ENCODE assay signal across 27 cellular contexts in genomic region chr22:23818541-23818940, GRCh38. TPM values are rescaled to one million over a fixed set of nuclear protein-coding genes. Genes with fewer than 3 reads are reported as not detected.
"Had no signal": no experiment of that assay in that cellular context is flagged by ENCODE, and none has a peak within 500 bp of the region (broad histone marks: within the 10 kb centered on the region; RNA-seq: fewer than 3 reads in every experiment).

No MANE protein-coding gene starts in this region.

- H3K4me3 ChIP-seq: adrenal gland, body of pancreas, colonic mucosa, gastrocnemius medialis, pancreas, prostate gland, skin epidermis, suprapubic skin, tibial artery, upper lobe of right lung had no signal

- H3K4me3 Mint-ChIP-seq: mesothelial cell of epicardium; naive thymus-derived CD4-positive, alpha-beta T cell had no signal

- H3K9me3 Mint-ChIP-seq: activated naive CD4-positive, alpha-beta T cell treated with anti-CD3 and anti-CD28 coated beads, Interleukin-2, amount 50 U/mL, for 72 hours; activated T-helper 2 cell treated with anti-CD3 and anti-CD28 coated beads, Interferon-gamma antibody, Interleukin-2, Interleukin-4, amounts not matched to agents 10 μg/mL and 5 μg/mL and 100 μg/mL, durations not matched to agents 14 hours and 24 hours and 36 hours; mesothelial cell of epicardium had no signal

- DNase-seq: activated CD4-positive, alpha-beta T cell treated with anti-CD3 and anti-CD28 coated beads, Interleukin-2, amount 50 U/mL, for 48 hours; activated T-cell treated with anti-CD3 and anti-CD28 coated beads, Interleukin-2, amount 50 U/mL, for 48 hours; adrenal gland; body of pancreas; colonic mucosa; effector memory CD4-positive, alpha-beta T cell; gastrocnemius medialis; glutamatergic neuron; left colon; mammary epithelial cell; naive thymus-derived CD4-positive, alpha-beta T cell; retina; stimulated activated CD4-positive, alpha-beta T cell treated with anti-CD3 and anti-CD28 coated beads, Interleukin-4, amount 100 ng/mL, for 4 hours; stimulated activated CD8-positive, alpha-beta memory T cell treated with anti-CD3 and anti-CD28 coated beads, Interleukin-4, amount 100 ng/mL, for 48 hours; stimulated activated naive CD4-positive, alpha-beta T cell; T1000; tibial artery; upper lobe of right lung had no signal

- ATAC-seq: activated naive CD4-positive, alpha-beta T cell treated with anti-CD3 and anti-CD28 coated beads, Interleukin-2, amount 50 U/mL, for 72 hours; body of pancreas; gastrocnemius medialis; left colon; naive thymus-derived CD4-positive, alpha-beta T cell; pancreas; sciatic nerve; upper lobe of right lung had no signal

- H3K27me3 ChIP-seq: adrenal gland, body of pancreas, colonic mucosa, gastrocnemius medialis, pancreas, suprapubic skin, tibial artery, upper lobe of right lung had no signal

- H3K4me1 Mint-ChIP-seq: mesothelial cell of epicardium had no signal

- H3K9me3 ChIP-seq: adrenal gland, body of pancreas, colonic mucosa, gastrocnemius medialis, pancreas, prostate gland, suprapubic skin, tibial artery, upper lobe of right lung had no signal

- H3K4me1 ChIP-seq: body of pancreas, colonic mucosa, pancreas, prostate gland, upper lobe of right lung had no signal

- H3K27ac ChIP-seq: adrenal gland, body of pancreas, colonic mucosa, gastrocnemius medialis, pancreas, prostate gland, skin epidermis, suprapubic skin, tibial artery, upper lobe of right lung had no signal

- H3K27me3 Mint-ChIP-seq: naive thymus-derived CD4-positive, alpha-beta T cell had no signal

- H3K27ac Mint-ChIP-seq: activated T-helper 2 cell treated with anti-CD3 and anti-CD28 coated beads, Interferon-gamma antibody, Interleukin-2, Interleukin-4, amounts not matched to agents 10 μg/mL and 5 μg/mL and 100 μg/mL, durations not matched to agents 14 hours and 24 hours and 36 hours; mesothelial cell of epicardium had no signal

RNA-seq across cellular contexts. Expression of gene DERL3, which starts 20.3 kb away (rescaled TPM):
- total RNA-seq: mammary epithelial cell had no signal
- polyA plus RNA-seq: naive thymus-derived CD4-positive, alpha-beta T cell had no signal

RNA-seq across cellular contexts. Expression of gene CHCHD10, which starts 50.8 kb away (rescaled TPM):
- polyA plus RNA-seq: neural cell had no signal
